In the genomic region with DNA sequence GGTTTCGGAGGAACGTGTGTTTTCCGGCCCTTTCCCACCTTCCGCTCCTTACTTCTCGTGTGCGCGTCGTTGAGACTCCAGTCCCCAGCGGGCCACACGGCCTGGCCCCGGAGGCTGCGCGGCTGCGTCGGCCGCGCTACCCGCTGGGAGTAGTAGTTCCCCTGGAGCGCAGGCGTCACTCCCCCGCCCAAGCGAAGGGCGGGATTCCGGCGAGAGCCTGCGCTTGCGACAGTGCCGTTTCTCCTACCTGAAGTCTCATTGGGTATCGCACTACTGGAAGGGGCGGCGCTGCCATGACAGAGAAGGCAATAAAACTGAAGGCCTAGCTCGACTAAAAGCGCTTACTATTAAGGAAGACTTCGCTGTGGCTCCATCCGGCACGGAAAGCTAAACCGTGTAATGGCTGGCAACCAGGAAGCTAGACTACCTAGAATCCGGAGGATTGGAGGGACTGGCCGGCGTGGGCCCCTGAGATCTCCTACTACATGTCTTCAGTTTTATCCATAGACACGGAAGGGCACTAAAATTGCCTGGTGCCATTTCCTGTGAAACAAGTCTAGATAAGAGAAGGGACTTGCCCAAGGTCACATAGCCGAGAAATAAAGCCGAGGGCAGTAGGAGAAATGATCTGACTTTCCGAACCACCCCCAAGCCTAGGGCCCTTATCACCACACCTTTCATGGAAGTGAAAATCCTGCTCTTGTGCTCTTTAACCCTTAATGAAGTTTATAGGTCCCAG, we compare ENCODE assay signal across 8 cellular contexts. TPM values are rescaled to one million over a fixed set of nuclear protein-coding genes. Genes with fewer than 3 reads are reported as not detected.
DNase-seq lines count a peak whose midpoint lies in the region; ATAC-seq, FAIRE-seq and TF ChIP-seq lines count a peak whose summit lies in the region.

No MANE protein-coding gene starts in this region.

- WGBS in prostate gland: under 1% methylated on average over 44 of the region's 44 CpGs

- DNase-seq in NCI-H187 (lab: John Stamatoyannopoulos, UW): peak; percentile 92 to 96
- peak; percentile 86 to 100 (median 96) for DNase-seq in T-helper 2 cell
- peak; percentile 71 to 99 (median 96) for DNase-seq in anterior cingulate cortex (lab: John Stamatoyannopoulos, UW)
- DNase-seq in right atrium auricular region (ENCODE audit: low spot score): peak; percentile 98
- DNase-seq in prostate gland (ENCODE audit: low spot score): peak; percentile 98
- peak; percentile 98 for DNase-seq in urothelium cell line (ENCODE audit: low spot score)

- H3K4me1 ChIP-seq in right atrium auricular region (peaks cover 0 to 39% of the 10 kb centered on the region in 2 donors), prostate gland (replicated peaks) (peaks cover 4% of the 10 kb centered on the region)

- TF ChIP-seq POLR2A in prostate gland (IDR thresholded peaks at IDR 0.05): peak; percentile 91

- peak; percentile 80 for ATAC-seq in GM18502 (IDR thresholded peaks at IDR 0.05; ENCODE audit: poor library complexity, unreplicated experiment)
- ATAC-seq in HG02943 (IDR thresholded peaks at IDR 0.05; ENCODE audit: low read depth, unreplicated experiment): peak; percentile 74

- peak; percentile 79 for FAIRE-seq in urothelium cell line (lab: Jason Lieb, UNC)

- H3K27me3 ChIP-seq in right atrium auricular region: no peaks in the 10 kb centered on the region
- no peaks in the 10 kb centered on the region for H3K27me3 ChIP-seq in prostate gland (replicated peaks; ENCODE audit: insufficient read depth)

- peak overlapping the region; percentile 88 to 97 for H3K4me3 ChIP-seq in right atrium auricular region
- peak overlapping the region; percentile 60 to 87 for H3K4me3 ChIP-seq in prostate gland

- intact Hi-C loops in prostate gland (cut with DNase I): loop anchor here (5.0 kb wide), 3 partner anchors 105 to 490 kb away; partner anchors contain the start of genes MAST2, NASP, P3R3URF and TSPAN1

- H3K27ac ChIP-seq in right atrium auricular region: peak overlapping the region; percentile 98 to 99
- H3K27ac ChIP-seq in prostate gland: peak overlapping the region; percentile 94 to 98

- H3K36me3 ChIP-seq in right atrium auricular region (no peaks in the 10 kb centered on the region), prostate gland (no peaks in the 10 kb centered on the region)

- H3K9me3 ChIP-seq in right atrium auricular region (no peaks in the 10 kb centered on the region), prostate gland (no peaks in the 10 kb centered on the region)

- no peak for TF ChIP-seq CTCF in right atrium auricular region (IDR thresholded peaks at IDR 0.05)
- TF ChIP-seq CTCF in prostate gland (IDR thresholded peaks at IDR 0.05): peak in 1 of 4 experiments; percentile 21

RNA-seq across cellular contexts. Expression of gene TMEM69, which starts 0.8 kb away (rescaled TPM):
- total RNA-seq in right atrium auricular region (10 to 100 TPM; 27.7 to 38.2 TPM), prostate gland (10 to 100 TPM; 29.6 to 32.9 TPM)

RNA-seq across cellular contexts. Expression of gene GPBP1L1, which starts 0.8 kb away (rescaled TPM):
- total RNA-seq in right atrium auricular region (100 to 1,000 TPM in 1 of 2 donors, 10 to 100 TPM in 1; 77.3 to 106 TPM), prostate gland (100 to 1,000 TPM; 120 to 153 TPM)

Comparison
In these comparisons a context has a peak if more than half of its experiments do, and no peak if none do; other contexts are left out.
1. Peak in every context shown above with its lines: DNase-seq, ATAC-seq, H3K4me3 ChIP-seq and H3K27ac ChIP-seq.